Comparison of ENCODE assay signal across 10 cellular contexts in the genomic region with DNA sequence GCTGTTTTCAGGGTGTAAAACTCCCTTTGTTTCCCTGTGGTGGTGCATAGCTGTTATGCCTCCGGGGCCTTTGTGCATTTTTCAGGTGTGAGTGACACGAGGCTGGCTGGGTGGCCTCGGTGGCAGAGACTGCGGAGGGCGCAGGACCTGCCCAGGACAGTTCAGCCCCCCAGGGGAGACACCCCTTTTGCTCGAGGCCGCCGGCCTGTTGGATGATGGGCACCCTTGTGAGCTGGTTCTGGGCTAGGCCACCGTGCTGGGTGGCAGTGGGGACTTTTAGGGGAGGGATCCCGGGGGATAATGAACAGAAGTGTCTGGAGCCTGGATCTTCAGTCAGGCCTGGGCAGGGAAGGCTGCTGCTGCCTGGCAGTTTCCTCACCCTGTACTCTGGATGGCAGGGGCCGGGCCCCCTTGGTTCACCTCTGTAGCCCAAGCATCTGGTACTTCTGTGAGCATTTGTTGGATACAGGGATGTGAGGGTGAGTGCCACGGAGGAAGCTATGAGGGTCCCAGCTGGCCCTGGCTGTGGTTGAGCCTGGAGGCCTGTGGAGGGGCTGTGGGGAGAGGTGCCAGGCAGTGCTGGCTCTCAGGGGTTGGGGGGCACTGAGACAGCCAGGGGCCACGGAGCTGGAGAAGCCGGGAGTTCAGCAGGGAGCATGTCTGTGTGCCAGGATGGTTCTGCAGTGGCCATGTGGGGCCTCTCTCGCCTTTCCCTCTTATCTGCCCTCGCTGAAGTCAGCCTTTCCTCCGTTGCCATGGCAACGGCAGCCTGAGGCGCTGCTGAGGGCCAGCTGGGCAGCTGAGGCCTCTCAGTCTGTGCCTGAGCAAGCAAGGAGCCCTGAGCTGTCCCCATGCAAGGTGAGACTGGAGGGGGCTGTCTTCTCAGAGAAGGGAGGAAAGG. TPM values are rescaled to one million over a fixed set of nuclear protein-coding genes. Genes with fewer than 3 reads are reported as not detected.
DNase-seq lines count a peak whose midpoint lies in the region; ATAC-seq, FAIRE-seq and TF ChIP-seq lines count a peak whose summit lies in the region.
"Had no signal": no experiment of that assay in that cellular context is flagged by ENCODE, and none has a peak within 500 bp of the region (broad histone marks: within the 10 kb centered on the region; RNA-seq: fewer than 3 reads in every experiment).

No MANE protein-coding gene starts in this region.

- H3K9me3 Mint-ChIP-seq in activated T-helper 1 cell treated with anti-CD3 and anti-CD28 coated beads, Interleukin-12 subunit alpha, Interleukin-12 subunit beta, Interleukin-2, Interleukin-4 antibody, amounts not matched to agents 30 ng/mL and 10 ng/mL and 1 ng/mL, durations not matched to agents 14 hours and 24 hours and 36 hours = no peaks in the 10 kb centered on the region

- intact Hi-C loops in body of pancreas (cut with DNase I) (loop anchor here (10.0 kb wide), 1 partner anchor 1293 kb away; no protein-coding TSS in a partner anchor), left lung (cut with DNase I) (no loop called here)
- intact Hi-C loops in activated T-helper 1 cell treated with anti-CD3 and anti-CD28 coated beads, Interleukin-12 subunit alpha, Interleukin-12 subunit beta, Interleukin-2, Interleukin-4 antibody, amounts not matched to agents 30 ng/mL and 10 ng/mL and 1 ng/mL, durations not matched to agents 14 hours and 24 hours and 36 hours (cut with micrococcal nuclease) = loop anchor here (1.0 to 5.0 kb wide), 5 partner anchors 40 to 1441 kb away; no protein-coding TSS in a partner anchor

- no peak for TF ChIP-seq POLR2A in body of pancreas (IDR thresholded peaks at IDR 0.05)

- peak; percentile 71 for DNase-seq in AG20443 (ENCODE audit: low spot score)
- peak; percentile 79 for DNase-seq in NCI-H1105 treated with DMSO at 0.1 percent for 48 hours (lab: John Stamatoyannopoulos, UW)
- peak in 3 of 4 donors; percentile 35 to 40 (median 36) for DNase-seq in body of pancreas
- DNase-seq in left lung = no peak
- no peak for DNase-seq in activated T-helper 1 cell treated with anti-CD3 and anti-CD28 coated beads, Interleukin-12 subunit alpha, Interleukin-12 subunit beta, Interleukin-2, Interleukin-4 antibody, amounts not matched to agents 30 ng/mL and 10 ng/mL and 1 ng/mL, durations not matched to agents 14 hours and 24 hours and 36 hours (ENCODE audit: low spot score)
- no peak for DNase-seq in HTR-8/SVneo (ENCODE audit: insufficient read length, low spot score)

- ATAC-seq in body of pancreas (no peak), left lung (peak; percentile 25), HG03025 (IDR thresholded peaks at IDR 0.05; ENCODE audit: low FRiP score, unreplicated experiment) (no peak), HG03159 (IDR thresholded peaks at IDR 0.05; ENCODE audit: unreplicated experiment) (no peak)

- H3K4me1 ChIP-seq in body of pancreas = no peaks in the 10 kb centered on the region
- peaks cover 0 to 30% of the 10 kb centered on the region in 2 donors for H3K4me1 ChIP-seq in left lung

- H3K9me3 ChIP-seq in body of pancreas (no peaks in the 10 kb centered on the region), left lung (no peaks in the 10 kb centered on the region)

- no peaks in the 10 kb centered on the region for H3K36me3 ChIP-seq in body of pancreas (replicated peaks in 1 of 2; ENCODE audit: insufficient read depth in 1 of 2, low read depth in 2 of 2)
- no peaks in the 10 kb centered on the region for H3K36me3 ChIP-seq in left lung

- no peak overlapping the region for H3K4me3 Mint-ChIP-seq in activated T-helper 1 cell treated with anti-CD3 and anti-CD28 coated beads, Interleukin-12 subunit alpha, Interleukin-12 subunit beta, Interleukin-2, Interleukin-4 antibody, amounts not matched to agents 30 ng/mL and 10 ng/mL and 1 ng/mL, durations not matched to agents 14 hours and 24 hours and 36 hours

- peaks cover 19% of the 10 kb centered on the region for H3K27me3 Mint-ChIP-seq in activated T-helper 1 cell treated with anti-CD3 and anti-CD28 coated beads, Interleukin-12 subunit alpha, Interleukin-12 subunit beta, Interleukin-2, Interleukin-4 antibody, amounts not matched to agents 30 ng/mL and 10 ng/mL and 1 ng/mL, durations not matched to agents 14 hours and 24 hours and 36 hours (ENCODE audit: insufficient read depth)

- TF ChIP-seq CTCF in body of pancreas (IDR thresholded peaks at IDR 0.05) (no peak), left lung (IDR thresholded peaks at IDR 0.05) (no peak)

- H3K4me1 Mint-ChIP-seq in activated T-helper 1 cell treated with anti-CD3 and anti-CD28 coated beads, Interleukin-12 subunit alpha, Interleukin-12 subunit beta, Interleukin-2, Interleukin-4 antibody, amounts not matched to agents 30 ng/mL and 10 ng/mL and 1 ng/mL, durations not matched to agents 14 hours and 24 hours and 36 hours (ENCODE audit: low read depth) = peaks cover 7% of the 10 kb centered on the region

- 45 to 48% methylated on average over 18 to 19 of the region's 19 CpGs for WGBS in body of pancreas, 2 donors

- FAIRE-seq in HTR-8/SVneo (lab: Jason Lieb, UNC) = no peak
- FAIRE-seq: bronchial epithelial cell, D721Med had no signal

- H3K27ac ChIP-seq in body of pancreas (no peak overlapping the region), left lung (no peak overlapping the region)

- H3K36me3 Mint-ChIP-seq in activated T-helper 1 cell treated with anti-CD3 and anti-CD28 coated beads, Interleukin-12 subunit alpha, Interleukin-12 subunit beta, Interleukin-2, Interleukin-4 antibody, amounts not matched to agents 30 ng/mL and 10 ng/mL and 1 ng/mL, durations not matched to agents 14 hours and 24 hours and 36 hours (ENCODE audit: low read depth) = no peaks in the 10 kb centered on the region

- H3K27me3 ChIP-seq in body of pancreas (no peaks in the 10 kb centered on the region), left lung (no peaks in the 10 kb centered on the region)

- H3K4me3 ChIP-seq in body of pancreas (no peak overlapping the region), left lung (no peak overlapping the region)

- H3K27ac Mint-ChIP-seq in activated T-helper 1 cell treated with anti-CD3 and anti-CD28 coated beads, Interleukin-12 subunit alpha, Interleukin-12 subunit beta, Interleukin-2, Interleukin-4 antibody, amounts not matched to agents 30 ng/mL and 10 ng/mL and 1 ng/mL, durations not matched to agents 14 hours and 24 hours and 36 hours = no peak overlapping the region

RNA-seq across cellular contexts. Expression of gene KY, which starts 49.0 kb away (rescaled TPM):
- total RNA-seq in body of pancreas = under 1 TPM in 1 of 2 donors, not detected in 1; 0.26 TPM
- total RNA-seq in left lung = under 1 TPM; 0.10 to 0.23 TPM
- total RNA-seq in activated T-helper 1 cell treated with anti-CD3 and anti-CD28 coated beads, Interleukin-12 subunit alpha, Interleukin-12 subunit beta, Interleukin-2, Interleukin-4 antibody, amounts not matched to agents 30 ng/mL and 10 ng/mL and 1 ng/mL, durations not matched to agents 14 hours and 24 hours and 36 hours = not detected in 2 replicates
- total RNA-seq: bronchial epithelial cell had no signal

Comparison
In these comparisons a context has a peak if more than half of its experiments do, and no peak if none do; other contexts are left out.
1. DNase-seq: peak in AG20443 (single experiment), NCI-H1105 treated with DMSO at 0.1 percent for 48 hours (single experiment) and body of pancreas (3 of 4); none in left lung (0 of 2), activated T-helper 1 cell treated with anti-CD3 and anti-CD28 coated beads, Interleukin-12 subunit alpha, Interleukin-12 subunit beta, Interleukin-2, Interleukin-4 antibody, amounts not matched to agents 30 ng/mL and 10 ng/mL and 1 ng/mL, durations not matched to agents 14 hours and 24 hours and 36 hours (single experiment) and HTR-8/SVneo (single experiment).
2. intact Hi-C loops: an anchor here in body of pancreas (10.0 kb wide) and activated T-helper 1 cell treated with anti-CD3 and anti-CD28 coated beads, Interleukin-12 subunit alpha, Interleukin-12 subunit beta, Interleukin-2, Interleukin-4 antibody, amounts not matched to agents 30 ng/mL and 10 ng/mL and 1 ng/mL, durations not matched to agents 14 hours and 24 hours and 36 hours (1.0 to 5.0 kb wide); none called in left lung.